16 cellular contexts compared by ENCODE assay signal in the genomic region with DNA sequence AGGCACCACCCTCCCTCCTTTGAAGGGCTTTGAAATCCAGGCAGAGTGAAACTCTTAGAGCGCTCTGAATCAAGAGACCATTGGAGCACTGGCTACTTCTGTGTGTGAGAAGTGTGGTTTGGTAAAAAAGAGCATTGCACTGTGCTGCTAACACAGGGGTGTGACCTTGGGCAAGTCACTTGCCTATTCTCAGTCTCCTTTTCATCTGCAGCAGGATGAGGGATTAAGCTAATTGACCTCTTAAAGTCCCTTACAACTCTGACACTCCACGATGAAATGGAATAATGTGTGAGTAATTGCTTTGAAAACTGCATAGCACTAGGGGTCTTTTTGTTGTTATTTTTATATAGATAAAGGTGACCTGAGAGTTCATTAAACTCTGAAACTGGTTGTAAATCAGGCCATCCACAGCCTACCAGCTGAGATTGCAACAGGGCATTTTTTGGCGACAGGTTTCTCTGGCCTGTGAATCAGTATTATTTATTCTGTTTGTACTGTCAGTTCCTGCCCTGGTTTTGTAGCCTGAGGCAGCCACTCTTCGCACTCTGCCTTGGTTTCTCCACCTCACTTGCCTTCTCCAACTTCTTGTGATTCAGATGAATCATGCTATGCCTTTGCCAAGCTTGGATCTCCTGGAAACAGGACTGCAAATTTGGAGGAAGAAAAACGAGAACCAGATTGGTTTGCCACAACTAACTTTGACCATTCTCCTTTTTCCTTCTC.
A peak's percentile ranks its signal among the peaks of the same experiment; 100 is the strongest.
DNase-seq lines count a peak whose midpoint lies in the region; ATAC-seq and TF ChIP-seq lines count a peak whose summit lies in the region.
"Had no signal": no experiment of that assay in that cellular context is flagged by ENCODE, and none has a peak within 500 bp of the region (broad histone marks: within the 10 kb centered on the region; RNA-seq: fewer than 3 reads in every experiment).

No MANE protein-coding gene starts in this region.

- POLR2A ChIA-PET in MCF 10A (lab: Yijun Ruan, JAX): interaction anchor here (0.6 to 3.7 kb wide), 11 partner anchors 21 to 733 kb away, joined by 3 to 16 read pairs (median 5); no protein-coding TSS in a partner anchor
- POLR2A ChIA-PET in naive thymus-derived CD4-positive, alpha-beta T cell (lab: Charles Lee): interaction anchor here (1.0 to 2.4 kb wide), 2 partner anchors 38 to 236 kb away, joined by 4 to 7 read pairs; no protein-coding TSS in a partner anchor

- H3K27ac ChIP-seq in left lung: peak overlapping the region; percentile 28 to 48
- H3K27ac ChIP-seq in naive thymus-derived CD4-positive, alpha-beta T cell (ENCODE audit: low read depth, low read length): no peak overlapping the region
- H3K27ac ChIP-seq: coronary artery, KMS-11 had no signal

- H3K9me3 Mint-ChIP-seq in MCF 10A (ENCODE audit: unreplicated experiment): no peaks in the 10 kb centered on the region
- no peaks in the 10 kb centered on the region for H3K9me3 Mint-ChIP-seq in naive thymus-derived CD4-positive, alpha-beta T cell
- no peaks in the 10 kb centered on the region for H3K9me3 Mint-ChIP-seq in effector memory CD8-positive, alpha-beta T cell
- H3K9me3 Mint-ChIP-seq: activated CD8-positive, alpha-beta T cell treated with anti-CD3 and anti-CD28 coated beads for 36 hours; stimulated activated naive CD8-positive, alpha-beta T cell treated with anti-CD3 and anti-CD28 coated beads, Interleukin-15, Interleukin-2, amounts not matched to agents 100 ng/mL and 50 ng/mL, for 24 hours had no signal

- intact Hi-C loops in MCF 10A (cut with micrococcal nuclease) (loop anchor here (5.0 kb wide), 1 partner anchor 161 kb away; a partner anchor contains a TSS), left lung (cut with DNase I) (no loop called here)
- intact Hi-C loops in naive thymus-derived CD4-positive, alpha-beta T cell (cut with micrococcal nuclease): loop anchor here in 1 of 2 donors (5.0 kb wide), 1 partner anchor 281 kb away; a partner anchor contains a TSS

- H3K27me3 Mint-ChIP-seq in MCF 10A (ENCODE audit: insufficient read depth, unreplicated experiment): no peaks in the 10 kb centered on the region
- H3K27me3 Mint-ChIP-seq in naive thymus-derived CD4-positive, alpha-beta T cell: peaks cover 0 to 44% (median 0%) of the 10 kb centered on the region in 5 donors
- peaks cover 33 to 34% of the 10 kb centered on the region in 2 donors for H3K27me3 Mint-ChIP-seq in effector memory CD8-positive, alpha-beta T cell
- H3K27me3 Mint-ChIP-seq: activated CD8-positive, alpha-beta T cell treated with anti-CD3 and anti-CD28 coated beads for 36 hours; stimulated activated naive CD8-positive, alpha-beta T cell treated with anti-CD3 and anti-CD28 coated beads, Interleukin-15, Interleukin-2, amounts not matched to agents 100 ng/mL and 50 ng/mL, for 24 hours had no signal

- H3K27me3 ChIP-seq in HAP-1 (ENCODE audit: low read depth): peaks cover 9% of the 10 kb centered on the region
- H3K27me3 ChIP-seq in left lung: peaks cover 0 to 24% of the 10 kb centered on the region in 2 donors
- no peaks in the 10 kb centered on the region for H3K27me3 ChIP-seq in naive thymus-derived CD4-positive, alpha-beta T cell (ENCODE audit: control insufficient read depth in 2 of 2, insufficient read depth in 2 of 2, low read length in 2 of 2)

- H3K9me3 ChIP-seq in HAP-1 (no peaks in the 10 kb centered on the region), left lung (no peaks in the 10 kb centered on the region)
- no peaks in the 10 kb centered on the region for H3K9me3 ChIP-seq in naive thymus-derived CD4-positive, alpha-beta T cell (ENCODE audit: control insufficient read depth in 2 of 3, low read length in 3 of 3)

- DNase-seq in HAP-1 (ENCODE audit: low spot score in 2 of 2) (peak; percentile 63 to 79), MCF 10A (ENCODE audit: unreplicated experiment) (peak; percentile 96), left lung (no peak), stromal cell of bone marrow (ENCODE audit: low read depth) (peak; percentile 43)
- DNase-seq in naive thymus-derived CD4-positive, alpha-beta T cell: no peak
- no peak for DNase-seq in effector memory CD8-positive, alpha-beta T cell
- DNase-seq: activated CD8-positive, alpha-beta T cell treated with anti-CD3 and anti-CD28 coated beads for 36 hours; aorta; NCI-H1436 treated with DMSO at 0.1 percent for 48 hours; OCI-M1 had no signal

- no peak for ATAC-seq in left lung
- ATAC-seq in HG02981 (IDR thresholded peaks at IDR 0.05; ENCODE audit: unreplicated experiment): no peak
- no peak for ATAC-seq in naive thymus-derived CD4-positive, alpha-beta T cell
- no peak for ATAC-seq in GM21515 (IDR thresholded peaks at IDR 0.05; ENCODE audit: unreplicated experiment)
- no peak for ATAC-seq in effector memory CD8-positive, alpha-beta T cell (replicated peaks)
- ATAC-seq: activated CD8-positive, alpha-beta T cell treated with anti-CD3 and anti-CD28 coated beads for 36 hours; GM12878 had no signal

- H3K4me1 ChIP-seq in HAP-1 (peaks cover 16% of the 10 kb centered on the region), left lung (peaks cover 8 to 23% of the 10 kb centered on the region in 2 donors)
- H3K4me1 ChIP-seq in naive thymus-derived CD4-positive, alpha-beta T cell (ENCODE audit: control insufficient read depth in 2 of 2, insufficient read depth in 2 of 2, low read length in 2 of 2): peaks cover 1 to 20% of the 10 kb centered on the region in 2 donors

- peak overlapping the region; percentile 5 for H3K4me3 Mint-ChIP-seq in MCF 10A (ENCODE audit: unreplicated experiment)
- H3K4me3 Mint-ChIP-seq in naive thymus-derived CD4-positive, alpha-beta T cell: peak overlapping the region in 3 of 10 donors; percentile 0 to 30 (median 15)
- H3K4me3 Mint-ChIP-seq in effector memory CD8-positive, alpha-beta T cell: no peak overlapping the region
- H3K4me3 Mint-ChIP-seq: activated CD8-positive, alpha-beta T cell treated with anti-CD3 and anti-CD28 coated beads for 36 hours; stimulated activated naive CD8-positive, alpha-beta T cell treated with anti-CD3 and anti-CD28 coated beads, Interleukin-15, Interleukin-2, amounts not matched to agents 100 ng/mL and 50 ng/mL, for 24 hours had no signal

- H3K36me3 Mint-ChIP-seq in MCF 10A (ENCODE audit: insufficient read depth, unreplicated experiment): no peaks in the 10 kb centered on the region
- peaks cover under 1 to 8% (median 3%) of the 10 kb centered on the region in 5 donors for H3K36me3 Mint-ChIP-seq in naive thymus-derived CD4-positive, alpha-beta T cell
- peaks cover 4% of the 10 kb centered on the region for H3K36me3 Mint-ChIP-seq in effector memory CD8-positive, alpha-beta T cell (ENCODE audit: insufficient read depth)

- H3K36me3 ChIP-seq in HAP-1 (replicated peaks) (no peaks in the 10 kb centered on the region), left lung (no peaks in the 10 kb centered on the region)
- H3K36me3 ChIP-seq in naive thymus-derived CD4-positive, alpha-beta T cell (ENCODE audit: control insufficient read depth in 2 of 3, insufficient read depth in 3 of 3, low read length in 3 of 3): no peaks in the 10 kb centered on the region

- TF ChIP-seq CTCF in MCF 10A (IDR thresholded peaks at IDR 0.05; ENCODE audit: unreplicated experiment) (no peak), left lung (IDR thresholded peaks at IDR 0.05) (no peak)

- no peak overlapping the region for H3K4me3 ChIP-seq in HAP-1
- H3K4me3 ChIP-seq in left lung: no peak overlapping the region
- no peak overlapping the region for H3K4me3 ChIP-seq in naive thymus-derived CD4-positive, alpha-beta T cell (ENCODE audit: low read length)
- H3K4me3 ChIP-seq: coronary artery, GM12878 had no signal

- H3K4me1 Mint-ChIP-seq in MCF 10A (ENCODE audit: insufficient read depth, unreplicated experiment): peaks cover 30% of the 10 kb centered on the region
- peaks cover 14 to 35% (median 27%) of the 10 kb centered on the region in 7 donors for H3K4me1 Mint-ChIP-seq in naive thymus-derived CD4-positive, alpha-beta T cell
- peaks cover 4 to 12% of the 10 kb centered on the region in 2 donors for H3K4me1 Mint-ChIP-seq in effector memory CD8-positive, alpha-beta T cell (ENCODE audit: low read depth in 2 of 2)

- H3K27ac Mint-ChIP-seq in MCF 10A (ENCODE audit: low read depth, unreplicated experiment): peak overlapping the region; percentile 78
- H3K27ac Mint-ChIP-seq in naive thymus-derived CD4-positive, alpha-beta T cell: peak overlapping the region in 2 of 9 donors; percentile 28 to 59
- no peak overlapping the region for H3K27ac Mint-ChIP-seq in effector memory CD8-positive, alpha-beta T cell
- H3K27ac Mint-ChIP-seq: activated CD8-positive, alpha-beta T cell treated with anti-CD3 and anti-CD28 coated beads for 36 hours had no signal

- BruUV-seq in MCF 10A (replicated peaks; lab: Mats Ljungman, UMichigan): no TSS peak

- in situ Hi-C loops in HAP-1 (cut with MboI; ENCODE audit: low sequenced_read_pairs): no loop called here

- CTCF ChIA-PET in MCF 10A (lab: Yijun Ruan, JAX): interaction anchor here (0.5 to 8.7 kb wide), 12 partner anchors 10 to 268 kb away, joined by 3 to 220 read pairs (median 4); no protein-coding TSS in a partner anchor
- CTCF ChIA-PET in naive thymus-derived CD4-positive, alpha-beta T cell (lab: Charles Lee): interaction anchor here (1.1 to 4.7 kb wide), 2 partner anchors 70 to 148 kb away, joined by 3 to 20 read pairs; no protein-coding TSS in a partner anchor

Comparison
In these comparisons a context has a peak if more than half of its experiments do, and no peak if none do; other contexts are left out.
1. DNase-seq: peak in HAP-1 (2 of 2), MCF 10A (single experiment) and stromal cell of bone marrow (single experiment); none in left lung (0 of 2), naive thymus-derived CD4-positive, alpha-beta T cell (0 of 9) and effector memory CD8-positive, alpha-beta T cell (0 of 3).